9 cellular contexts compared by ENCODE assay signal in genomic region chr15:78938608-78939488, GRCh38. TPM values are rescaled to one million over a fixed set of nuclear protein-coding genes. Genes with fewer than 3 reads are reported as not detected.
DNase-seq lines count a peak whose midpoint lies in the region; ATAC-seq and TF ChIP-seq lines count a peak whose summit lies in the region.
"Had no signal": no experiment of that assay in that cellular context is flagged by ENCODE, and none has a peak within 500 bp of the region (broad histone marks: within the 10 kb centered on the region; RNA-seq: fewer than 3 reads in every experiment).

No MANE protein-coding gene starts in this region.

- intact Hi-C loops in heart left ventricle (cut with DNase I) (no loop called here), cardiac septum (cut with DNase I) (no loop called here), activated B cell treated with CpG ODN at 0.5 μM for 24 hours (cut with micrococcal nuclease) (loop anchor here (1.0 to 10.0 kb wide), 6 partner anchors 38 to 1036 kb away; partner anchors contain the start of gene BCL2A1)

- peak overlapping the region; percentile 96 for H3K27ac Mint-ChIP-seq in activated B cell treated with CpG ODN at 0.5 μM for 24 hours

- WGBS in heart left ventricle, 4 donors, result 52 to 69% (median 57%) methylated on average over 6 of the region's 6 CpGs

- DNase-seq in heart left ventricle (no peak), cardiac septum (ENCODE audit: low spot score) (no peak), activated B cell treated with CpG ODN at 0.5 μM for 24 hours (no peak), thoracic aorta (ENCODE audit: low spot score) (no peak), COLO668 (lab: John Stamatoyannopoulos, UW; ENCODE audit: unreplicated experiment) (no peak), NCI-H1092 (lab: John Stamatoyannopoulos, UW) (no peak), RWPE1 (ENCODE audit: low spot score) (no peak)
- DNase-seq: DND-41 had no signal

- CTCF ChIA-PET in activated B cell treated with CpG ODN at 0.5 μM for 24 hours (lab: Charles Lee) (interaction anchor here (1.0 to 1.3 kb wide), 2 partner anchors 42 to 68 kb away, joined by 3 read pairs; no protein-coding TSS in a partner anchor), RWPE1 (lab: Yijun Ruan, JAX) (no interaction called here)

- H3K4me3 ChIP-seq in heart left ventricle, result peak overlapping the region in 1 of 12 donors; percentile 6
- H3K4me3 ChIP-seq in thoracic aorta, result peak overlapping the region; percentile 7

- H3K9me3 Mint-ChIP-seq in activated B cell treated with CpG ODN at 0.5 μM for 24 hours, result no peaks in the 10 kb centered on the region

- peaks cover 80% of the 10 kb centered on the region for H3K4me1 Mint-ChIP-seq in activated B cell treated with CpG ODN at 0.5 μM for 24 hours

- H3K4me1 ChIP-seq in heart left ventricle, result peaks cover 3 to 92% (median 46%) of the 10 kb centered on the region in 12 donors
- peaks cover 5 to 23% of the 10 kb centered on the region in 2 donors for H3K4me1 ChIP-seq in thoracic aorta (ENCODE audit: control insufficient read depth in 1 of 2, low read depth in 2 of 2)

- H3K9me3 ChIP-seq in heart left ventricle (no peaks in the 10 kb centered on the region), thoracic aorta (no peaks in the 10 kb centered on the region)

- TF ChIP-seq CTCF in heart left ventricle (IDR thresholded peaks at IDR 0.05) (no peak), activated B cell treated with CpG ODN at 0.5 μM for 24 hours (IDR thresholded peaks at IDR 0.05) (no peak), thoracic aorta (IDR thresholded peaks at IDR 0.05) (no peak), RWPE1 (conservative IDR thresholded peaks at IDR 0.05; ENCODE audit: low read depth) (no peak)

- POLR2A ChIA-PET in activated B cell treated with CpG ODN at 0.5 μM for 24 hours (lab: Charles Lee) (interaction anchor here (1.6 to 3.4 kb wide), 2 partner anchors 11 to 65 kb away, joined by 5 to 23 read pairs; no protein-coding TSS in a partner anchor), RWPE1 (lab: Yijun Ruan, JAX; ENCODE audit: low non-redundant PET) (no interaction called here)

- H3K36me3 ChIP-seq in heart left ventricle (peaks cover 0 to 25% (median 0%) of the 10 kb centered on the region in 9 donors), thoracic aorta (no peaks in the 10 kb centered on the region)

- H3K4me3 Mint-ChIP-seq in activated B cell treated with CpG ODN at 0.5 μM for 24 hours, result peak overlapping the region; percentile 78

- ATAC-seq in heart left ventricle, result no peak
- ATAC-seq in HG03039 (IDR thresholded peaks at IDR 0.05; ENCODE audit: unreplicated experiment), result peak; percentile 42
- ATAC-seq in activated B cell treated with CpG ODN at 0.5 μM for 24 hours (ENCODE audit: low read depth), result peak; percentile 80
- ATAC-seq in thoracic aorta (ENCODE audit: insufficient number of reproducible peaks, low FRiP score, low read depth), result no peak

- H3K27me3 ChIP-seq in heart left ventricle (no peaks in the 10 kb centered on the region), thoracic aorta (replicated peaks; ENCODE audit: insufficient read depth) (no peaks in the 10 kb centered on the region)

- H3K27ac ChIP-seq in heart left ventricle (peak overlapping the region in 11 of 12 donors; percentile 16 to 91 (median 66)), thoracic aorta (peak overlapping the region in 1 of 2 donors; percentile 15), RWPE1 (no peak overlapping the region)

- peaks cover 79% of the 10 kb centered on the region for H3K36me3 Mint-ChIP-seq in activated B cell treated with CpG ODN at 0.5 μM for 24 hours (ENCODE audit: low read depth)

- no peaks in the 10 kb centered on the region for H3K27me3 Mint-ChIP-seq in activated B cell treated with CpG ODN at 0.5 μM for 24 hours

- no peak for TF ChIP-seq POLR2A in heart left ventricle (IDR thresholded peaks at IDR 0.05)

RNA-seq across cellular contexts. Expression of gene CTSH, which starts 6.0 kb away (rescaled TPM):
- total RNA-seq in heart left ventricle (100 to 1,000 TPM in 4 of 9 donors, 10 to 100 TPM in 5; 27.8 to 165 (median 93.5) TPM), cardiac septum (38.8 TPM), activated B cell treated with CpG ODN at 0.5 μM for 24 hours (721 and 762 TPM in 2 replicates), thoracic aorta (100 to 1,000 TPM; 136 to 149 TPM)
- 10 to 100 TPM; 66.7 to 82.4 TPM for polyA plus RNA-seq in heart left ventricle

Comparison
In these comparisons a context has a peak if more than half of its experiments do, and no peak if none do; other contexts are left out.
1. ATAC-seq: peak in HG03039 (single experiment) and activated B cell treated with CpG ODN at 0.5 μM for 24 hours (single experiment); none in heart left ventricle (0 of 4) and thoracic aorta (single experiment).